In the genomic region with DNA sequence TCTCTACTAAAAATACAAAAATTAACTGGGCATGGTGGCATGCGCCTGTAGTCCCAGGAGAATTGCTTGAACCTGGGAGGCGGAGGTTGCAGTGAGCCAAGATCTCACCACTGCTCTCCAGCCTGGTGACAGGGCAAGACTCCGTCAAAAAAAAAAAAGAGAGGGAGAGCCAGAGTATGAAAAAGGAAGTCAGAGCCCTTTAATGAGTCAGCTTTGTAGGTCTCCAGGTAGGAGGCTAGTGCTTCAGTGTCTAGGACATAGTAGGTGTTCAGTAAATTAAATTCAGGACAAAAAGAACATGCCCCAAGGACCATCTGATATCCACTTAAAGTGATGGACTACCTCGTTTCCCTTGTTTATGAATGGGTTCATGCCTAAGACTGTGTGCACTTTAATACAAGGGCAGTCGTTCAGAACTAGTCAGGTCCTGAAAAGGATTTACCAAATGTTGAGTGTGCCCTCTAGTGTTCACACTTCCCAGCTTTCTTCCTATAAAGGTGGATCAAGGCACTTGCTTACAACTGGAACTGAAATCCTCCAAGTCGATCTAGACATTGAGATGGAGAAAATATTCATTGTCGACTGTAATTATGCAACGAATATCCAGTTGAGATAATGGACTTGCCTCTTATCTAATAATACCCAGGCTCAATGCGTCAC, we compare ENCODE assay signal across 8 cellular contexts. TPM values are rescaled to one million over a fixed set of nuclear protein-coding genes. Genes with fewer than 3 reads are reported as not detected.
A peak's percentile ranks its signal among the peaks of the same experiment; 100 is the strongest.
DNase-seq lines count a peak whose midpoint lies in the region; ATAC-seq, FAIRE-seq and TF ChIP-seq lines count a peak whose summit lies in the region.

No MANE protein-coding gene starts in this region.

- 16% methylated on average over 8 of the region's 9 CpGs for WGBS in A549 (ENCODE audit: missing lambda C conversion rate)

- intact Hi-C loops in uterus (cut with DNase I; ENCODE audit: low total_unique reads): no loop called here

- no peak for TF ChIP-seq EP300 in A549 (IDR thresholded peaks at IDR 0.05)

- no peak overlapping the region for H3K4me3 ChIP-seq in A549
- H3K4me3 ChIP-seq in GM06990 (replicated peaks; ENCODE audit: low read depth, low read length): no peak overlapping the region
- no peak overlapping the region for H3K4me3 ChIP-seq in NB4 (ENCODE audit: low read depth, low read length)
- H3K4me3 ChIP-seq in uterus: no peak overlapping the region

- POLR2A ChIA-PET in A549 (lab: Yijun Ruan, JAX) (no interaction called here), HEK293T (lab: Yijun Ruan, JAX) (no interaction called here)

- no peaks in the 10 kb centered on the region for H3K36me3 ChIP-seq in GM06990 (ENCODE audit: control insufficient read depth, insufficient read depth, low read length)
- H3K36me3 ChIP-seq in uterus: no peaks in the 10 kb centered on the region

- H3K27ac ChIP-seq in A549: no peak overlapping the region
- H3K27ac ChIP-seq in uterus: no peak overlapping the region

- peak; percentile 68 to 83; a peak in 4 of 6 replicates for ATAC-seq in A549

- CTCF ChIA-PET in A549 (lab: Yijun Ruan, JAX) (interaction anchor here (0.5 to 1.6 kb wide), 11 partner anchors 8 to 803 kb away, joined by 3 to 5 read pairs (median 4); no protein-coding TSS in a partner anchor), HEK293T (lab: Yijun Ruan, JAX) (interaction anchor here (1.3 kb wide), 1 partner anchor 786 kb away, joined by 4 read pairs; no protein-coding TSS in a partner anchor)

- TF ChIP-seq CTCF in A549 (IDR thresholded peaks at IDR 0.05) (peak; percentile 47), GM06990 (IDR thresholded peaks at IDR 0.05; ENCODE audit: insufficient read depth, low read length, poor library complexity, severe bottlenecking) (peak; percentile 55), NB4 (IDR thresholded peaks at IDR 0.05; ENCODE audit: low read depth, low read length) (peak; percentile 34), uterus (IDR thresholded peaks at IDR 0.05) (peak in 3 of 4 experiments; percentile 3 to 40 (median 19))

- H3K4me2 ChIP-seq in A549: no peak overlapping the region

- TF ChIP-seq POLR2A in A549 (IDR thresholded peaks at IDR 0.05; ENCODE audit: low read length): no peak
- no peak for TF ChIP-seq POLR2A in NB4 (IDR thresholded peaks at IDR 0.05; ENCODE audit: extremely low read depth, insufficient read length)
- TF ChIP-seq POLR2A in uterus (IDR thresholded peaks at IDR 0.05): no peak

- TF ChIP-seq RAD21 in A549 (conservative IDR thresholded peaks at IDR 0.05 in 1 of 2, IDR thresholded peaks at IDR 0.05 in 1 of 2): peak; percentile 39 to 60; a peak in 4 of 5 replicates

- no peaks in the 10 kb centered on the region for H3K9me3 ChIP-seq in A549
- no peaks in the 10 kb centered on the region for H3K9me3 ChIP-seq in uterus

- H3K4me1 ChIP-seq in A549 (no peaks in the 10 kb centered on the region), uterus (no peaks in the 10 kb centered on the region)

- peak; percentile 98 for FAIRE-seq in A549 (lab: Jason Lieb, UNC)

- DNase-seq in A549 (ENCODE audit: low read depth in 1 of 2, low spot score in 1 of 2): peak; percentile 2 to 68
- peak; percentile 26 for DNase-seq in GM06990 (ENCODE audit: extremely low read depth, insufficient read length)
- peak; percentile 42 for DNase-seq in HEK293T (ENCODE audit: extremely low spot score)
- peak; percentile 62 for DNase-seq in NB4 (ENCODE audit: low read depth)
- peak; percentile 75 for DNase-seq in astrocyte of the hippocampus (ENCODE audit: low read depth, low spot score)
- peak; percentile 77 for DNase-seq in left kidney (ENCODE audit: low read depth, low spot score)
- peak in 1 of 2 donors; percentile 17 for DNase-seq in uterus
- DNase-seq in NK-92 (lab: John Stamatoyannopoulos, UW; ENCODE audit: unreplicated experiment): no peak

- no peaks in the 10 kb centered on the region for H3K27me3 ChIP-seq in GM06990 (replicated peaks; ENCODE audit: control insufficient read depth, insufficient read depth, low read length)
- no peaks in the 10 kb centered on the region for H3K27me3 ChIP-seq in uterus

TF ChIP-seq in A549, 52 proteins besides CTCF, POLR2A, EP300 and RAD21:
- TF ChIP-seq SMC3 (IDR thresholded peaks at IDR 0.05) (peak; percentile 27; the same call in 2 of the 3 replicates), RNF2 (IDR thresholded peaks at IDR 0.05; ENCODE audit: borderline replicate concordance, low read depth) (no peak)

TF ChIP-seq in HEK293T, 16 proteins besides CTCF, POLR2A, EP300 and RAD21:
- TF ChIP-seq TARDBP (IDR thresholded peaks at IDR 0.05) (no peak), ARNT (IDR thresholded peaks at IDR 0.05) (no peak), HDGF (IDR thresholded peaks at IDR 0.05; ENCODE audit: borderline replicate concordance) (no peak), FOXM1 (IDR thresholded peaks at IDR 0.05; ENCODE audit: borderline replicate concordance) (no peak), NFRKB (IDR thresholded peaks at IDR 0.05) (no peak), FOXK2 (IDR thresholded peaks at IDR 0.05) (no peak), ZNF384 (IDR thresholded peaks at IDR 0.05) (no peak), BHLHE40 (IDR thresholded peaks at IDR 0.05; ENCODE audit: borderline replicate concordance) (no peak), L3MBTL2 (conservative IDR thresholded peaks at IDR 0.05) (no peak), LEF1 (IDR thresholded peaks at IDR 0.05; ENCODE audit: borderline replicate concordance) (no peak), ELF4 (IDR thresholded peaks at IDR 0.05) (no peak), SP1 (IDR thresholded peaks at IDR 0.05) (no peak)
- TF ChIP-seq, protein P1, sequence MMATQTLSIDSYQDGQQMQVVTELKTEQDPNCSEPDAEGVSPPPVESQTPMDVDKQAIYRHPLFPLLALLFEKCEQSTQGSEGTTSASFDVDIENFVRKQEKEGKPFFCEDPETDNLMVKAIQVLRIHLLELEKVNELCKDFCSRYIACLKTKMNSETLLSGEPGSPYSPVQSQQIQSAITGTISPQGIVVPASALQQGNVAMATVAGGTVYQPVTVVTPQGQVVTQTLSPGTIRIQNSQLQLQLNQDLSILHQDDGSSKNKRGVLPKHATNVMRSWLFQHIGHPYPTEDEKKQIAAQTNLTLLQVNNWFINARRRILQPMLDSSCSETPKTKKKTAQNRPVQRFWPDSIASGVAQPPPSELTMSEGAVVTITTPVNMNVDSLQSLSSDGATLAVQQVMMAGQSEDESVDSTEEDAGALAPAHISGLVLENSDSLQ (IDR thresholded peaks at IDR 0.05): no peak

RNA-seq across cellular contexts. Expression of a gene that starts 29.0 kb away (rescaled TPM):
- not detected in 2 replicates for polyA plus RNA-seq in A549 (2011; rRNA removed)
- not detected in 2 replicates for polyA plus RNA-seq in A549 (2012; cell fraction: cytosol; rRNA removed)
- not detected in 2 replicates for polyA plus RNA-seq in A549 (2012; cell fraction: nucleus; rRNA removed)
- polyA plus RNA-seq in A549 (2017; fragmentation: RNase III; extraction: RNeasy Plus Mini Kit Qiagen cat#74134 plus additional on column Dnase treatment): not detected in 3 replicates
- polyA minus RNA-seq in A549 (2011; rRNA and poly(A)+ RNA removed): not detected in 2 replicates
- total RNA-seq in uterus: not detected
